In the genomic region with DNA sequence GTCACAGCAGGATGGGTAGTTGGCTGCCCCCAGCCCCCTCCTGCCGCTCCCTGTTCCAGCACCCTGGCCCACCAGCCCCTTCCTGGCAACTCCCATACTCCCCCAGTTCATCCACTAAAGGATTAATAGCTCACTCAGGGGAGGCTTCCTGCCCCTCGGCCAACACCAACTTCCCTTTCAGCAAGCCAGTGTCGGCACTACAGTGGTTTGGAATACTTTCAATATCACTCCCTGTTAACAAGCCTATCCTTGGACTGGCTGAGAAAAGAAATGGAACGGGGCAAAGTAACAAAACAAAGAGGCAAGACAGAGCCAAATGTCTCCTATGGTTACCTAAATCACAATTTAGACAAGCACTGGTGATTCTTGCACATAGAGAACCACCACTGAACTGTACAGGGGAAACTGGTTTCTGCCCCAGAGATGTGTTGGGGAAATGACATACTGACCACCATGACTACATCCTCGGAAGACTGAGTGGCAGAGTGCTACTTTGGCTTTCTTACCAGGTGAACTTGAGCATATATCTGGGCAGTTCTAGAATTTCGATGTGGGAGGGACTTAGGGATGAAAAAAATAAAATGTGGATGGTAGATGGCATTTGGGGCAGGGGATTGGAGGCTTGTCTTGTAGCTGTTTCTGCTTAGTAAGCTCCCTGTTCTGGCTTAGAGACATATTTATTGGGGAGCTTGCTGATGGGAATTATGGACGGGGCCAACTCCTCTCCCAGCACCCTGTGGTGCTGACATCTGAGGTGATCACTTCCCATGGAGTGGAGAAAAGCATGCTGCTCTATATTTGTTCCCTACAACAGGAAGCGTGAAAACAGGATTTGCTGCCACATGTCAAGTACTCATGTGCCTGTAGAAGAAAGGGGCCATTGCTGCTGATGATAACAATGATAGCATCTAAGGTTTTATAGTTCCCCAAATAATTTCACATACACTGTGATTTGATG, we compare ENCODE assay signal across 10 cellular contexts. TPM values are rescaled to one million over a fixed set of nuclear protein-coding genes. Genes with fewer than 3 reads are reported as not detected.
DNase-seq lines count a peak whose midpoint lies in the region; ATAC-seq and TF ChIP-seq lines count a peak whose summit lies in the region.
"Had no signal": no experiment of that assay in that cellular context is flagged by ENCODE, and none has a peak within 500 bp of the region (broad histone marks: within the 10 kb centered on the region; RNA-seq: fewer than 3 reads in every experiment).

No MANE protein-coding gene starts in this region.

- DNase-seq in SJSA1 (ENCODE audit: low read depth in 1 of 2, low spot score in 2 of 2): no peak
- peak; percentile 74 to 87 for DNase-seq in cardiac muscle cell (ENCODE audit: low read depth in 1 of 2, low spot score in 1 of 2)
- no peak for DNase-seq in stimulated activated CD4-positive, alpha-beta T cell treated with anti-CD3 and anti-CD28 coated beads, Interleukin-4, amount 100 ng/mL, for 1 hour

- H3K4me1 ChIP-seq in HEK293 (ENCODE audit: control insufficient read depth, insufficient read depth, low read length) (peaks cover 47% of the 10 kb centered on the region), SJSA1 (replicated peaks) (peaks cover 87% of the 10 kb centered on the region), cardiac muscle cell (ENCODE audit: low read depth) (peaks cover 30% of the 10 kb centered on the region)

- no peaks in the 10 kb centered on the region for H3K36me3 ChIP-seq in HEK293 (ENCODE audit: control insufficient read depth in 2 of 2, insufficient read depth in 1 of 2, low read length in 2 of 2)
- no peaks in the 10 kb centered on the region for H3K36me3 ChIP-seq in SJSA1
- H3K36me3 ChIP-seq in cardiac muscle cell: no peaks in the 10 kb centered on the region

- H3K4me1 Mint-ChIP-seq in stimulated activated memory B cell treated with anti-CD40 and anti-IgM and Interleukin-4, amounts not matched to agents 10 μg/mL and 1 μg/mL and 100 μg/mL, for 72 hours: peaks cover 47% of the 10 kb centered on the region

- POLR2A ChIA-PET in HEK293 (lab: Yijun Ruan, JAX): interaction anchor here (0.5 to 2.6 kb wide), 4 partner anchors 10 to 39 kb away, joined by 3 to 15 read pairs (median 4); no protein-coding TSS in a partner anchor

- ATAC-seq in stimulated activated memory B cell treated with anti-CD40 and anti-IgM and Interleukin-4, amounts not matched to agents 10 μg/mL and 1 μg/mL and 100 μg/mL, for 72 hours: no peak
- ATAC-seq in GM19351 (IDR thresholded peaks at IDR 0.05; ENCODE audit: unreplicated experiment) (no peak), GM19452 (IDR thresholded peaks at IDR 0.05; ENCODE audit: unreplicated experiment) (no peak)

- H3K27me3 ChIP-seq in SJSA1 (replicated peaks) (no peaks in the 10 kb centered on the region), cardiac muscle cell (no peaks in the 10 kb centered on the region)

- no peaks in the 10 kb centered on the region for H3K36me3 Mint-ChIP-seq in stimulated activated memory B cell treated with anti-CD40 and anti-IgM and Interleukin-4, amounts not matched to agents 10 μg/mL and 1 μg/mL and 100 μg/mL, for 72 hours

- peak overlapping the region; percentile 9 for H3K27ac Mint-ChIP-seq in stimulated activated memory B cell treated with anti-CD40 and anti-IgM and Interleukin-4, amounts not matched to agents 10 μg/mL and 1 μg/mL and 100 μg/mL, for 72 hours

- H3K9me3 Mint-ChIP-seq in stimulated activated memory B cell treated with anti-CD40 and anti-IgM and Interleukin-4, amounts not matched to agents 10 μg/mL and 1 μg/mL and 100 μg/mL, for 72 hours: no peaks in the 10 kb centered on the region

- H3K9me3 ChIP-seq in HEK293 (ENCODE audit: control insufficient read depth, insufficient read depth, low read depth, low read length) (no peaks in the 10 kb centered on the region), SJSA1 (replicated peaks) (no peaks in the 10 kb centered on the region), cardiac muscle cell (ENCODE audit: low read depth) (no peaks in the 10 kb centered on the region)

- H3K4me3 ChIP-seq in HEK293 (ENCODE audit: low read depth, low read length) (no peak overlapping the region), SJSA1 (no peak overlapping the region), cardiac muscle cell (no peak overlapping the region)

- H3K4me3 Mint-ChIP-seq in stimulated activated memory B cell treated with anti-CD40 and anti-IgM and Interleukin-4, amounts not matched to agents 10 μg/mL and 1 μg/mL and 100 μg/mL, for 72 hours: no peak overlapping the region

- CTCF ChIA-PET in HEK293 (lab: Yijun Ruan, JAX): interaction anchor here (0.6 to 4.9 kb wide), 4 partner anchors 10 to 402 kb away, joined by 3 to 31 read pairs (median 4); no protein-coding TSS in a partner anchor

- TF ChIP-seq CTCF in HEK293 (tag by site-specific recombination; IDR thresholded peaks at IDR 0.05) (no peak), cardiac muscle cell (IDR thresholded peaks at IDR 0.05; ENCODE audit: low read depth, low read length) (no peak)

- H3K27me3 Mint-ChIP-seq in stimulated activated memory B cell treated with anti-CD40 and anti-IgM and Interleukin-4, amounts not matched to agents 10 μg/mL and 1 μg/mL and 100 μg/mL, for 72 hours: peaks cover 20% of the 10 kb centered on the region

- H3K27ac ChIP-seq in HEK293 (ENCODE audit: extremely low read depth, low read depth, low read length) (no peak overlapping the region; the same call in 1 of the 2 replicates), SJSA1 (peak overlapping the region; percentile 59; the same call in 1 of the 2 replicates), cardiac muscle cell (peak overlapping the region; percentile 17)

TF ChIP-seq in HEK293, 187 proteins besides CTCF, POLR2A, EP300 and RAD21:
- TF ChIP-seq ZIC2 (tag by site-specific recombination; IDR thresholded peaks at IDR 0.05) (peak; percentile 30; the same call in 1 of the 2 replicates), ZNF112 (tag by site-specific recombination; IDR thresholded peaks at IDR 0.05) (no peak), FEZF1 (tag by site-specific recombination; IDR thresholded peaks at IDR 0.05) (no peak), ZBTB17 (tag by site-specific recombination; IDR thresholded peaks at IDR 0.05) (0 out of 2 replicates have a peak, but pooled peaks have one; percentile 24), WT1 (tag by site-specific recombination; IDR thresholded peaks at IDR 0.05) (peak; percentile 13; the same call in 1 of the 2 replicates), ZNF600 (tag by site-specific recombination; IDR thresholded peaks at IDR 0.05) (peak; percentile 64; the same call in 1 of the 2 replicates)

RNA-seq across cellular contexts. Expression of a gene that starts 7.1 kb away (rescaled TPM):
- 143 and 155 TPM in 2 replicates for total RNA-seq in SJSA1 (2014; rRNA removed; shearing (Covaris generic))
- 70.6 and 110 TPM in 2 replicates for total RNA-seq in cardiac muscle cell
- 65.5 and 98.5 TPM in 2 replicates for polyA plus RNA-seq in cardiac muscle cell

RNA-seq across cellular contexts. Expression of a gene that starts 39.7 kb away (rescaled TPM):
- total RNA-seq in SJSA1 (2014; rRNA removed; shearing (Covaris generic)): not detected in 2 replicates
- total RNA-seq in cardiac muscle cell: not detected in 2 replicates
- 0.15 TPM in 1 of 2 replicates, not detected in the other for polyA plus RNA-seq in cardiac muscle cell
- total RNA-seq: SK-MEL-5, temporal lobe had no signal
- polyA plus RNA-seq: neural cell had no signal

Comparison
In these comparisons a context has a peak if more than half of its experiments do, and no peak if none do; other contexts are left out.
1. DNase-seq: peak in cardiac muscle cell (2 of 2); none in SJSA1 (0 of 2) and stimulated activated CD4-positive, alpha-beta T cell treated with anti-CD3 and anti-CD28 coated beads, Interleukin-4, amount 100 ng/mL, for 1 hour (single experiment).